In genomic region chr10:124144536-124144935, GRCh38 we compare ENCODE assay signal across 19 cellular contexts. TPM values are rescaled to one million over a fixed set of nuclear protein-coding genes. Genes with fewer than 3 reads are reported as not detected.
DNase-seq lines count a peak whose midpoint lies in the region; ATAC-seq, FAIRE-seq and TF ChIP-seq lines count a peak whose summit lies in the region.
"Had no signal": no experiment of that assay in that cellular context is flagged by ENCODE, and none has a peak within 500 bp of the region (broad histone marks: within the 10 kb centered on the region; RNA-seq: fewer than 3 reads in every experiment).

No MANE protein-coding gene starts in this region.

- in situ Hi-C loops in HepG2 (cut with HindIII; ENCODE audit: extremely low pct_ligation_motif_present, low pct_unique_long_range_greater_than_20kb), result no loop called here

- TF ChIP-seq CTCF in liver (IDR thresholded peaks at IDR 0.05; ENCODE audit: low read depth, low read length, missing input control), result no peak
- TF ChIP-seq CTCF in HepG2 (CRISPR knock-in tag; IDR thresholded peaks at IDR 0.05), result no peak
- TF ChIP-seq CTCF in esophagus squamous epithelium (IDR thresholded peaks at IDR 0.05), result no peak
- no peak for TF ChIP-seq CTCF in psoas muscle (IDR thresholded peaks at IDR 0.05)

- POLR2A ChIA-PET in HepG2 (lab: Yijun Ruan, JAX), result no interaction called here

- H3K4me1 ChIP-seq in liver (ENCODE audit: control insufficient read depth in 4 of 4, insufficient read depth in 4 of 4, low read length in 3 of 4), result peaks cover 0 to 10% (median 7%) of the 10 kb centered on the region in 4 donors
- no peaks in the 10 kb centered on the region for H3K4me1 ChIP-seq in HepG2 (ENCODE audit: insufficient read depth, low read length)
- peaks cover 0 to 19% (median 3%) of the 10 kb centered on the region in 3 donors for H3K4me1 ChIP-seq in esophagus squamous epithelium
- peaks cover 3% of the 10 kb centered on the region for H3K4me1 ChIP-seq in psoas muscle

- 64% methylated on average over 9 of the region's 9 CpGs for WGBS in liver
- 24% methylated on average over 9 of the region's 9 CpGs for WGBS in HepG2 (ENCODE audit: low lambda C conversion rate)
- WGBS in esophagus squamous epithelium, 2 donors, result 87 to 91% methylated on average over 7 of the region's 9 CpGs
- WGBS in psoas muscle, 3 donors, result 58 to 71% (median 64%) methylated on average over 9 of the region's 9 CpGs

- H3K9ac ChIP-seq in liver (ENCODE audit: low read depth in 1 of 2, low read length in 2 of 2) (no peak overlapping the region), HepG2 (ENCODE audit: insufficient read depth, low read depth, low read length) (no peak overlapping the region)

- H3K9me3 ChIP-seq in liver (ENCODE audit: control insufficient read depth in 4 of 4, low read length in 3 of 4) (no peaks in the 10 kb centered on the region), HepG2 (ENCODE audit: low read length) (no peaks in the 10 kb centered on the region), esophagus squamous epithelium (no peaks in the 10 kb centered on the region), psoas muscle (peaks cover 5% of the 10 kb centered on the region)

- H3K27ac ChIP-seq in liver (ENCODE audit: low read depth in 1 of 2, low read length in 2 of 2) (peak overlapping the region; percentile 21 to 74), HepG2 (ENCODE audit: extremely low read length, insufficient read depth, low read length) (no peak overlapping the region), esophagus squamous epithelium (peak overlapping the region in 3 of 4 donors; percentile 11 to 73 (median 56)), psoas muscle (no peak overlapping the region)

- no peak for DNase-seq in HepG2 (ENCODE audit: low spot score)
- DNase-seq in esophagus squamous epithelium (lab: John Stamatoyannopoulos, UW), result no peak
- DNase-seq in psoas muscle, result no peak
- DNase-seq in HK-2 (ENCODE audit: unreplicated experiment), result no peak
- DNase-seq: activated naive CD8-positive, alpha-beta T cell treated with anti-CD3 and anti-CD28 coated beads for 36 hours; erythroblast; GDM1; NCI-H2029; NCI-H446; retina; stimulated activated CD4-positive, alpha-beta T cell treated with anti-CD3 and anti-CD28 coated beads, Interleukin-2, amount 100 ng/mL, for 24 hours; stimulated activated naive CD8-positive, alpha-beta T cell treated with anti-CD3 and anti-CD28 coated beads, Interleukin-15, Interleukin-2, amounts not matched to agents 100 U/mL and 50 U/mL, for 24 hours; SW 1271 had no signal

- H3K79me2 ChIP-seq in HepG2 (ENCODE audit: insufficient read depth, low read length), result no peaks in the 10 kb centered on the region

- TF ChIP-seq EP300 in HepG2 (IDR thresholded peaks at IDR 0.05; ENCODE audit: low read depth in 2 of 2, low read length in 2 of 2) (no peak), HepG2 (CRISPR knock-in tag; IDR thresholded peaks at IDR 0.05; ENCODE audit: borderline replicate concordance) (no peak)

- CTCF ChIA-PET in HepG2 (lab: Yijun Ruan, JAX; ENCODE audit: low intra/inter-chr PET ratio, low total read pairs), result no interaction called here

- no peak for TF ChIP-seq RAD21 in liver (IDR thresholded peaks at IDR 0.05)
- TF ChIP-seq RAD21 in HepG2 (CRISPR knock-in tag; IDR thresholded peaks at IDR 0.05), result no peak

- H3K4me3 ChIP-seq in liver (ENCODE audit: low read depth in 1 of 3, low read length in 3 of 3), result no peak overlapping the region
- no peak overlapping the region for H3K4me3 ChIP-seq in HepG2 (replicated peaks in 1 of 3; ENCODE audit: insufficient read depth in 1 of 3, low read depth in 2 of 3, low read length in 3 of 3)
- H3K4me3 ChIP-seq in esophagus squamous epithelium, result no peak overlapping the region
- H3K4me3 ChIP-seq in psoas muscle, result no peak overlapping the region

- no peaks in the 10 kb centered on the region for H3K36me3 ChIP-seq in liver (ENCODE audit: control insufficient read depth in 4 of 4, insufficient read depth in 3 of 4, low read depth in 1 of 4, low read length in 3 of 4)
- no peaks in the 10 kb centered on the region for H3K36me3 ChIP-seq in HepG2 (replicated peaks in 1 of 2; ENCODE audit: control insufficient read depth in 1 of 2, insufficient read depth in 2 of 2, low read length in 2 of 2)
- no peaks in the 10 kb centered on the region for H3K36me3 ChIP-seq in esophagus squamous epithelium
- H3K36me3 ChIP-seq in psoas muscle (ENCODE audit: insufficient read depth in 1 of 2, low read depth in 1 of 2), result no peaks in the 10 kb centered on the region

- no TSS peak for BruUV-seq in HepG2 (replicated peaks; lab: Mats Ljungman, UMichigan)

- intact Hi-C loops in HepG2 (cut with micrococcal nuclease; ENCODE audit: unreplicated experiment) (no loop called here), esophagus squamous epithelium (cut with DNase I) (no loop called here), psoas muscle (cut with DNase I) (no loop called here)

- no peak for FAIRE-seq in HepG2 (lab: Jason Lieb, UNC)
- FAIRE-seq: A204.1, H54 had no signal

- ATAC-seq in HepG2 (no peak), psoas muscle (peak in 3 of 4 donors; percentile 4 to 11 (median 11)), GM21515 (IDR thresholded peaks at IDR 0.05; ENCODE audit: unreplicated experiment) (no peak), HG03457 (IDR thresholded peaks at IDR 0.05; ENCODE audit: unreplicated experiment) (no peak), GM21576 (IDR thresholded peaks at IDR 0.05; ENCODE audit: unreplicated experiment) (no peak)
- ATAC-seq: stimulated activated naive CD8-positive, alpha-beta T cell treated with anti-CD3 and anti-CD28 coated beads, Interleukin-15, Interleukin-2, amounts not matched to agents 100 U/mL and 50 U/mL, for 24 hours had no signal

- TF ChIP-seq POLR2A in HepG2 (IDR thresholded peaks at IDR 0.05; ENCODE audit: insufficient read depth in 1 of 2, low read depth in 2 of 2, low read length in 2 of 2) (no peak), esophagus squamous epithelium (IDR thresholded peaks at IDR 0.05) (no peak)

- H3K4me2 ChIP-seq in HepG2 (ENCODE audit: low read depth, low read length), result no peak overlapping the region

- H4K20me1 ChIP-seq in HepG2 (ENCODE audit: insufficient read depth, low read length), result no peaks in the 10 kb centered on the region

- H3K27me3 ChIP-seq in liver (ENCODE audit: control insufficient read depth in 4 of 4, insufficient read depth in 4 of 4, low read length in 3 of 4) (no peaks in the 10 kb centered on the region), HepG2 (ENCODE audit: control insufficient read depth in 1 of 2, insufficient read depth in 2 of 2, low read length in 2 of 2) (peaks cover 0 to 41% of the 10 kb centered on the region in 2 experiments; a peak in 3 of 5 replicates), esophagus squamous epithelium (peaks cover 0 to 5% (median 0%) of the 10 kb centered on the region in 4 donors), psoas muscle (ENCODE audit: insufficient read depth in 3 of 3, low read length in 2 of 3) (no peaks in the 10 kb centered on the region)

- H2AFZ ChIP-seq in HepG2 (ENCODE audit: low read length), result no peak overlapping the region

TF ChIP-seq in liver, 16 proteins besides CTCF, POLR2A, EP300 and RAD21 (continues in another document):
- TF ChIP-seq EGR1 (IDR thresholded peaks at IDR 0.05; ENCODE audit: low read depth in 2 of 2), result no peak

TF ChIP-seq in HepG2, 621 proteins besides CTCF, POLR2A, EP300 and RAD21 (continues in another document):
- TF ChIP-seq CHCHD3 (CRISPR knock-in tag; IDR thresholded peaks at IDR 0.05) (no peak), SKI (IDR thresholded peaks at IDR 0.05; ENCODE audit: partially characterized antibody) (no peak), MTERF4 (CRISPR knock-in tag; IDR thresholded peaks at IDR 0.05) (no peak)

RNA-seq across cellular contexts. Expression of gene CHST15, which starts 51.1 kb away (rescaled TPM):
- 10 to 100 TPM in 1 of 2 donors, 1 to 10 TPM in 1; 5.8 to 16.5 TPM for total RNA-seq in liver
- 1 to 10 TPM; 2.9 to 7.1 TPM for polyA plus RNA-seq in liver
- total RNA-seq in HepG2 (2016; rRNA removed; fragmentation: Illumina TruSeq; extraction: Trizol), result 1.1 and 1.4 TPM in 2 replicates
- 1.0 and 1.2 TPM in 2 replicates for total RNA-seq in HepG2 (2016; cell fraction: cytosol; rRNA removed; fragmentation: Illumina TruSeq; extraction: Trizol; ENCODE audit: low read depth)
- total RNA-seq in HepG2 (2016; cell fraction: insoluble cytoplasmic fraction; rRNA removed; fragmentation: Illumina TruSeq; extraction: Trizol), result 1.4 and 1.5 TPM in 2 replicates
- total RNA-seq in HepG2 (2016; cell fraction: membrane; rRNA removed; fragmentation: Illumina TruSeq; extraction: Trizol), result 2.7 and 2.9 TPM in 2 replicates
- total RNA-seq in HepG2 (2016; cell fraction: nucleus; rRNA removed; fragmentation: Illumina TruSeq; extraction: Trizol), result 1.1 and 1.9 TPM in 2 replicates
- polyA plus RNA-seq in HepG2 (2011; rRNA removed), result 94.7 and 113 TPM in 2 replicates
- polyA plus RNA-seq in HepG2 (2011; cell fraction: cytosol; rRNA removed), result 101 and 112 TPM in 2 replicates
- 181 and 188 TPM in 2 replicates for polyA plus RNA-seq in HepG2 (2011; cell fraction: nucleus; rRNA removed)
- polyA plus RNA-seq in HepG2 (2012), result 46.0 and 71.6 TPM in 2 replicates
- polyA plus RNA-seq in HepG2 (2016; cell fraction: cytosol; fragmentation: Illumina TruSeq; extraction: Trizol; ENCODE audit: low read depth), result 0.27 and 0.52 TPM in 2 replicates
- 1.4 TPM in 2 replicates for polyA plus RNA-seq in HepG2 (2016; cell fraction: insoluble cytoplasmic fraction; fragmentation: Illumina TruSeq; extraction: Trizol; ENCODE audit: low read depth)
- polyA plus RNA-seq in HepG2 (2016; cell fraction: membrane; fragmentation: Illumina TruSeq; extraction: Trizol; ENCODE audit: low read depth), result 0.68 and 0.92 TPM in 2 replicates
- polyA plus RNA-seq in HepG2 (2016; cell fraction: nucleus; fragmentation: Illumina TruSeq; extraction: Trizol; ENCODE audit: insufficient read depth, low read depth), result 1.1 and 1.9 TPM in 2 replicates
- 10.5 and 261 TPM in 2 replicates for polyA minus RNA-seq in HepG2 (2011; rRNA and poly(A)+ RNA removed; ENCODE audit: low replicate concordance)
- 111 and 123 TPM in 2 replicates for polyA minus RNA-seq in HepG2 (2011; cell fraction: cytosol; rRNA and poly(A)+ RNA removed)
- polyA minus RNA-seq in HepG2 (2011; cell fraction: nucleus; rRNA and poly(A)+ RNA removed), result 241 and 251 TPM in 2 replicates
- total RNA-seq in esophagus squamous epithelium, result 10 to 100 TPM in 2 of 4 donors, 1 to 10 TPM in 2; 4.0 to 23.0 (median 13.8) TPM
- 10 to 100 TPM in 2 of 4 donors, 1 to 10 TPM in 2; 3.6 to 39.2 (median 12.1) TPM for total RNA-seq in psoas muscle
- polyA plus RNA-seq in psoas muscle, result 10 to 100 TPM in 2 of 3 donors, 1 to 10 TPM in 1; 7.2 to 15.6 (median 10.4) TPM

Comparison
In these comparisons a context has a peak if more than half of its experiments do, and no peak if none do; other contexts are left out.
1. H3K27ac ChIP-seq: peak in liver (2 of 2) and esophagus squamous epithelium (3 of 4); none in HepG2 (single experiment) and psoas muscle (single experiment).
2. ATAC-seq: peak in psoas muscle (3 of 4); none in HepG2 (single experiment), GM21515 (single experiment), HG03457 (single experiment) and GM21576 (single experiment).